8 cellular contexts compared by ENCODE assay signal in genomic region chr2:62475172-62476011, GRCh38. TPM values are rescaled to one million over a fixed set of nuclear protein-coding genes. Genes with fewer than 3 reads are reported as not detected.
DNase-seq lines count a peak whose midpoint lies in the region; ATAC-seq and TF ChIP-seq lines count a peak whose summit lies in the region.

No MANE protein-coding gene starts in this region.

- H2AFZ ChIP-seq in GM23248 (peak overlapping the region; percentile 71), SK-N-SH (ENCODE audit: low read depth) (0 out of 2 replicates have a peak overlapping the region, but pooled peaks have one; percentile 45)

- no peak for TF ChIP-seq RAD21 in SK-N-SH (IDR thresholded peaks at IDR 0.05; ENCODE audit: low read length)

- CTCF ChIA-PET in SK-N-SH (lab: Yijun Ruan, JAX), result interaction anchor here (1.0 to 5.2 kb wide), 5 partner anchors 18 to 301 kb away, joined by 3 to 35 read pairs (median 4); no protein-coding TSS in a partner anchor

- H3K27me3 ChIP-seq in GM23248 (replicated peaks; ENCODE audit: insufficient read depth) (no peaks in the 10 kb centered on the region), SK-N-SH (ENCODE audit: insufficient read depth) (no peaks in the 10 kb centered on the region), left ventricle myocardium inferior (ENCODE audit: low read depth) (no peaks in the 10 kb centered on the region)

- H3K9me3 ChIP-seq in GM23248 (ENCODE audit: low read depth) (no peaks in the 10 kb centered on the region), SK-N-SH (no peaks in the 10 kb centered on the region), left ventricle myocardium inferior (replicated peaks) (no peaks in the 10 kb centered on the region)

- H3F3A ChIP-seq in GM23248 (ENCODE audit: insufficient read depth) (peaks cover 14% of the 10 kb centered on the region; the same call in 1 of the 2 replicates), SK-N-SH (replicated peaks; ENCODE audit: insufficient read depth) (no peaks in the 10 kb centered on the region)

- TF ChIP-seq CTCF in SK-N-SH (IDR thresholded peaks at IDR 0.05), result no peak
- peak; percentile 13 for TF ChIP-seq CTCF in left ventricle myocardium inferior (IDR thresholded peaks at IDR 0.05; ENCODE audit: borderline replicate concordance)

- in situ Hi-C loops in GM23248 (cut with MboI), result no loop called here

- TF ChIP-seq EP300 in SK-N-SH (IDR thresholded peaks at IDR 0.05; ENCODE audit: borderline replicate concordance in 1 of 2, low read depth in 1 of 2, low read length in 1 of 2), result peak in 1 of 2 experiments; percentile 66; a peak in 1 of 4 replicates

- no peaks in the 10 kb centered on the region for H4K20me1 ChIP-seq in GM23248 (ENCODE audit: insufficient read depth)
- no peaks in the 10 kb centered on the region for H4K20me1 ChIP-seq in SK-N-SH (ENCODE audit: insufficient read depth)

- H3K36me3 ChIP-seq in GM23248 (ENCODE audit: low read depth), result no peaks in the 10 kb centered on the region
- H3K36me3 ChIP-seq in SK-N-SH (replicated peaks in 1 of 2; ENCODE audit: control insufficient read depth in 1 of 2, insufficient read depth in 2 of 2, low read length in 1 of 2), result no peaks in the 10 kb centered on the region
- no peaks in the 10 kb centered on the region for H3K36me3 ChIP-seq in left ventricle myocardium inferior

- peak overlapping the region; percentile 38 for H3K4me3 ChIP-seq in GM23248
- peak overlapping the region in 1 of 2 experiments; percentile 3; a peak in 1 of 4 replicates for H3K4me3 ChIP-seq in SK-N-SH (ENCODE audit: low read depth in 2 of 2, low read length in 1 of 2)
- peak overlapping the region; percentile 51 for H3K4me3 ChIP-seq in left ventricle myocardium inferior

- H3K27ac ChIP-seq in GM23248, result no peak overlapping the region
- peak overlapping the region in 1 of 2 experiments; percentile 65; a peak in 1 of 4 replicates for H3K27ac ChIP-seq in SK-N-SH (ENCODE audit: low read depth in 2 of 2, low read length in 1 of 2)
- H3K27ac ChIP-seq in left ventricle myocardium inferior (replicated peaks), result peak overlapping the region; percentile 75

- H3K79me2 ChIP-seq in GM23248 (ENCODE audit: insufficient read depth) (no peaks in the 10 kb centered on the region), SK-N-SH (ENCODE audit: insufficient read depth) (no peaks in the 10 kb centered on the region)

- no peak for ATAC-seq in HG03025 (IDR thresholded peaks at IDR 0.05; ENCODE audit: low FRiP score, unreplicated experiment)

- peak; percentile 54 for DNase-seq in GM23248
- DNase-seq in SK-N-SH, result peak; percentile 76
- no peak for DNase-seq in left ventricle myocardium inferior
- DNase-seq in retina, result peak; percentile 73
- no peak for DNase-seq in AG08396 (ENCODE audit: low spot score)
- DNase-seq in T-helper 1 cell, result no peak
- DNase-seq in SKM-1 treated with dmso at 0.1 percent for 144 hours (lab: John Stamatoyannopoulos, UW; ENCODE audit: unreplicated experiment), result no peak

- WGBS in GM23248 (ENCODE audit: low coverage in 1 of 2, low lambda C conversion rate in 2 of 2, missing lambda C conversion rate in 2 of 2), 2 experiments, result 5 to 7% methylated on average over 17 to 20 of the region's 21 CpGs
- WGBS in SK-N-SH (ENCODE audit: low lambda C conversion rate), result 66% methylated on average over 21 of the region's 21 CpGs

- peak overlapping the region; percentile 81 for H3K4me2 ChIP-seq in GM23248 (ENCODE audit: unreplicated experiment)
- H3K4me2 ChIP-seq in SK-N-SH, result peak overlapping the region; percentile 53; the same call in 1 of the 2 replicates

- peaks cover 36% of the 10 kb centered on the region for H3K4me1 ChIP-seq in GM23248 (ENCODE audit: insufficient read depth)
- H3K4me1 ChIP-seq in SK-N-SH (ENCODE audit: control insufficient read depth in 1 of 2, insufficient read depth in 2 of 2, low read depth in 1 of 2, low read length in 1 of 2), result peaks cover 10 to 25% of the 10 kb centered on the region in 2 experiments; a peak in 3 of 4 replicates
- H3K4me1 ChIP-seq in left ventricle myocardium inferior, result peaks cover 65% of the 10 kb centered on the region

- POLR2A ChIA-PET in SK-N-SH (lab: Yijun Ruan, JAX), result no interaction called here

- peak overlapping the region; percentile 6; the same call in 1 of the 2 replicates for H3K9ac ChIP-seq in GM23248
- no peak overlapping the region for H3K9ac ChIP-seq in SK-N-SH

- H3K9me2 ChIP-seq in GM23248 (ENCODE audit: insufficient read depth) (no peaks in the 10 kb centered on the region), SK-N-SH (no peaks in the 10 kb centered on the region)

- intact Hi-C loops in left ventricle myocardium inferior (cut with micrococcal nuclease), result no loop called here

TF ChIP-seq in SK-N-SH, 30 proteins besides CTCF, POLR2A, EP300 and RAD21 (continues in another document):
- TF ChIP-seq RCOR1 (IDR thresholded peaks at IDR 0.05; ENCODE audit: low read length) (peak; percentile 100), IRF3 (IDR thresholded peaks at IDR 0.05; ENCODE audit: low read depth, low read length) (no peak), RXRA (IDR thresholded peaks at IDR 0.05; ENCODE audit: borderline replicate concordance, low read depth) (no peak), POLR2AphosphoS5 (IDR thresholded peaks at IDR 0.05; ENCODE audit: low read depth, low read length) (no peak), EZH2phosphoT487 (IDR thresholded peaks at IDR 0.05; ENCODE audit: borderline replicate concordance, low read depth) (no peak), SIN3A (IDR thresholded peaks at IDR 0.05; ENCODE audit: borderline replicate concordance, low read depth, low read length) (no peak), SMC3 (IDR thresholded peaks at IDR 0.05; ENCODE audit: low read depth, low read length) (no peak), NRF1 (IDR thresholded peaks at IDR 0.05; ENCODE audit: low read depth, low read length) (no peak), TAF1 (IDR thresholded peaks at IDR 0.05; ENCODE audit: borderline replicate concordance, low read depth, low read length) (no peak), PBX3 (IDR thresholded peaks at IDR 0.05) (peak; percentile 41), MAX (IDR thresholded peaks at IDR 0.05; ENCODE audit: low read depth) (no peak), GATA2 (CRISPR knock-in tag; IDR thresholded peaks at IDR 0.05) (peak; percentile 64), FOSL2 (IDR thresholded peaks at IDR 0.05; ENCODE audit: borderline replicate concordance, low read depth) (no peak), FOXJ3 (CRISPR knock-in tag; IDR thresholded peaks at IDR 0.05) (no peak), MXI1 (IDR thresholded peaks at IDR 0.05; ENCODE audit: low read depth, low read length) (no peak; the same call in 1 of the 2 replicates), CHD2 (IDR thresholded peaks at IDR 0.05; ENCODE audit: low read length, partially characterized antibody) (peak; percentile 94)
- TF ChIP-seq, protein P1, sequence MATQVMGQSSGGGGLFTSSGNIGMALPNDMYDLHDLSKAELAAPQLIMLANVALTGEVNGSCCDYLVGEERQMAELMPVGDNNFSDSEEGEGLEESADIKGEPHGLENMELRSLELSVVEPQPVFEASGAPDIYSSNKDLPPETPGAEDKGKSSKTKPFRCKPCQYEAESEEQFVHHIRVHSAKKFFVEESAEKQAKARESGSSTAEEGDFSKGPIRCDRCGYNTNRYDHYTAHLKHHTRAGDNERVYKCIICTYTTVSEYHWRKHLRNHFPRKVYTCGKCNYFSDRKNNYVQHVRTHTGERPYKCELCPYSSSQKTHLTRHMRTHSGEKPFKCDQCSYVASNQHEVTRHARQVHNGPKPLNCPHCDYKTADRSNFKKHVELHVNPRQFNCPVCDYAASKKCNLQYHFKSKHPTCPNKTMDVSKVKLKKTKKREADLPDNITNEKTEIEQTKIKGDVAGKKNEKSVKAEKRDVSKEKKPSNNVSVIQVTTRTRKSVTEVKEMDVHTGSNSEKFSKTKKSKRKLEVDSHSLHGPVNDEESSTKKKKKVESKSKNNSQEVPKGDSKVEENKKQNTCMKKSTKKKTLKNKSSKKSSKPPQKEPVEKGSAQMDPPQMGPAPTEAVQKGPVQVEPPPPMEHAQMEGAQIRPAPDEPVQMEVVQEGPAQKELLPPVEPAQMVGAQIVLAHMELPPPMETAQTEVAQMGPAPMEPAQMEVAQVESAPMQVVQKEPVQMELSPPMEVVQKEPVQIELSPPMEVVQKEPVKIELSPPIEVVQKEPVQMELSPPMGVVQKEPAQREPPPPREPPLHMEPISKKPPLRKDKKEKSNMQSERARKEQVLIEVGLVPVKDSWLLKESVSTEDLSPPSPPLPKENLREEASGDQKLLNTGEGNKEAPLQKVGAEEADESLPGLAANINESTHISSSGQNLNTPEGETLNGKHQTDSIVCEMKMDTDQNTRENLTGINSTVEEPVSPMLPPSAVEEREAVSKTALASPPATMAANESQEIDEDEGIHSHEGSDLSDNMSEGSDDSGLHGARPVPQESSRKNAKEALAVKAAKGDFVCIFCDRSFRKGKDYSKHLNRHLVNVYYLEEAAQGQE (IDR thresholded peaks at IDR 0.05; ENCODE audit: low read depth, low read length), result no peak

RNA-seq across cellular contexts. Expression of gene TMEM17, which starts 30.6 kb away (rescaled TPM):
- 3.7 and 8.3 TPM in 2 replicates for total RNA-seq in GM23248 (2014; rRNA removed; shearing (Covaris generic))
- polyA plus RNA-seq in GM23248 (2016; fragmentation: Nextera tagmentation; extraction: Ambion mirVana) (5.7 and 6.0 TPM in 2 replicates), SK-N-SH (2012; rRNA removed) (5.5 and 8.6 TPM in 2 replicates)
- 8.2 and 9.5 TPM in 2 replicates for polyA plus RNA-seq in SK-N-SH (2012; cell fraction: cytosol; rRNA removed)
- polyA plus RNA-seq in SK-N-SH (2012; cell fraction: nucleus; rRNA removed), result 3.7 and 8.5 TPM in 2 replicates
- total RNA-seq in left ventricle myocardium inferior, result 2.2 TPM

Comparison
In these comparisons a context has a peak if more than half of its experiments do, and no peak if none do; other contexts are left out.
1. DNase-seq: peak in GM23248 (single experiment), SK-N-SH (single experiment) and retina (single experiment); none in left ventricle myocardium inferior (single experiment), AG08396 (single experiment), T-helper 1 cell (0 of 5) and SKM-1 treated with dmso at 0.1 percent for 144 hours (single experiment).